8 cellular contexts compared by ENCODE assay signal in genomic region chr16:689175-689897, GRCh38. TPM values are rescaled to one million over a fixed set of nuclear protein-coding genes. Genes with fewer than 3 reads are reported as not detected.
A peak's percentile ranks its signal among the peaks of the same experiment; 100 is the strongest.
DNase-seq lines count a peak whose midpoint lies in the region; ATAC-seq, FAIRE-seq and TF ChIP-seq lines count a peak whose summit lies in the region.

No MANE protein-coding gene starts in this region.

- H3K36me3 ChIP-seq in GM12878 (ENCODE audit: control insufficient read depth in 2 of 2, insufficient read depth in 2 of 2, low read length in 1 of 2) = peaks cover 0 to 6% of the 10 kb centered on the region in 2 experiments; a peak in 2 of 4 replicates
- peaks cover 16% of the 10 kb centered on the region for H3K36me3 ChIP-seq in lower lobe of right lung

- in situ Hi-C loops in GM12878 (cut with MboI) (no loop called here), ACHN (cut with HindIII; ENCODE audit: low pct_ligation_motif_present, low pct_unique_long_range_greater_than_20kb, low sequenced_read_pairs) (no loop called here)

- CTCF ChIA-PET in activated naive CD4-positive, alpha-beta T cell treated with anti-CD3 and anti-CD28 coated beads, Interleukin-2, amount 10 ng/mL, durations not matched to agents 7 days and 5 days (lab: Charles Lee) = no interaction called here
- CTCF ChIA-PET in GM12878 (lab: Yijun Ruan, JAX) = interaction anchor here (1.0 to 1.6 kb wide), 4 partner anchors 9 to 97 kb away, joined by 3 to 4 read pairs (median 3); partner anchors contain the start of gene STUB1

- no peak for TF ChIP-seq CTCF in GM12878 (IDR thresholded peaks at IDR 0.05 in 2 of 3, conservative IDR thresholded peaks at IDR 0.05 in 1 of 3; ENCODE audit: control insufficient read depth in 2 of 3, extremely low read depth in 1 of 3, insufficient read depth in 1 of 3, low read depth in 3 of 3, low read length in 3 of 3)
- TF ChIP-seq CTCF in lower lobe of right lung (IDR thresholded peaks at IDR 0.05) = no peak
- TF ChIP-seq CTCF in type B pancreatic cell (conservative IDR thresholded peaks at IDR 0.05) = no peak

- FAIRE-seq in GM12878 (lab: Jason Lieb, UNC) = no peak

- no peak for DNase-seq in activated naive CD4-positive, alpha-beta T cell treated with anti-CD3 and anti-CD28 coated beads, Interleukin-2, amount 10 ng/mL, durations not matched to agents 7 days and 5 days
- no peak for DNase-seq in activated naive CD4-positive, alpha-beta T cell treated with anti-CD3 and anti-CD28 coated beads, Interleukin-2, amount 50 U/mL, for 16 hours
- DNase-seq in GM12878 (ENCODE audit: low read depth, low spot score) = no peak
- DNase-seq in lower lobe of right lung = no peak
- DNase-seq in type B pancreatic cell (ENCODE audit: extremely low spot score, unreplicated experiment) = no peak
- DNase-seq in NCI-H2107 treated with DMSO at 0.1 percent for 48 hours (lab: John Stamatoyannopoulos, UW; ENCODE audit: unreplicated experiment) = no peak
- no peak for DNase-seq in ACHN

- H3K27me3 ChIP-seq in GM12878 (replicated peaks in 1 of 2; ENCODE audit: control insufficient read depth in 2 of 2, insufficient read depth in 2 of 2, low read length in 1 of 2) (peaks cover 0 to 1% of the 10 kb centered on the region in 2 experiments; a peak in 1 of 4 replicates), lower lobe of right lung (ENCODE audit: low read depth) (peaks cover 24% of the 10 kb centered on the region)

- H3K4me1 ChIP-seq in GM12878 (ENCODE audit: control insufficient read depth, insufficient read depth, low read length) (peaks cover 4% of the 10 kb centered on the region), lower lobe of right lung (peaks cover 41% of the 10 kb centered on the region)

- RAD21 ChIA-PET in GM12878 (lab: Charles Lee; ENCODE audit: unreplicated experiment) = interaction anchor here (1.0 kb wide), 2 partner anchors 8 to 22 kb away, joined by 3 to 4 read pairs; partner anchors contain the start of gene RHOT2

- peaks cover 9% of the 10 kb centered on the region for H3K79me2 ChIP-seq in GM12878 (ENCODE audit: control insufficient read depth, insufficient read depth, low read length)

- POLR2A ChIA-PET in GM12878 (lab: Charles Lee) = interaction anchor here (0.9 to 2.0 kb wide), 2 partner anchors 8 to 20 kb away, joined by 3 to 13 read pairs; partner anchors contain the start of gene STUB1

- peak overlapping the region; percentile 96 for H3K9ac ChIP-seq in GM12878 (ENCODE audit: control insufficient read depth, insufficient read depth, low read length)

- peak overlapping the region; percentile 86 for H3K4me3 Mint-ChIP-seq in activated naive CD4-positive, alpha-beta T cell treated with anti-CD3 and anti-CD28 coated beads, Interleukin-2, amount 10 ng/mL, durations not matched to agents 7 days and 5 days
- peak overlapping the region; percentile 91 for H3K4me3 Mint-ChIP-seq in type B pancreatic cell

- peaks cover 7% of the 10 kb centered on the region for H3K36me3 Mint-ChIP-seq in activated naive CD4-positive, alpha-beta T cell treated with anti-CD3 and anti-CD28 coated beads, Interleukin-2, amount 10 ng/mL, durations not matched to agents 7 days and 5 days
- no peaks in the 10 kb centered on the region for H3K36me3 Mint-ChIP-seq in type B pancreatic cell

- 78% methylated on average over 26 of the region's 26 CpGs for WGBS in GM12878 (ENCODE audit: insufficient coverage, insufficient replicate concordance, low lambda C conversion rate, missing lambda C conversion rate)

- H3K4me2 ChIP-seq in GM12878 (ENCODE audit: control insufficient read depth, insufficient read depth) = peak overlapping the region; percentile 88

- intact Hi-C loops in GM12878 (cut with micrococcal nuclease; ENCODE audit: unreplicated experiment) (no loop called here), lower lobe of right lung (cut with DNase I) (no loop called here)

- no peaks in the 10 kb centered on the region; the same call in 2 of the 3 replicates for H3K9me3 ChIP-seq in GM12878 (replicated peaks; ENCODE audit: control insufficient read depth, insufficient read depth, low read length)
- H3K9me3 ChIP-seq in lower lobe of right lung = no peaks in the 10 kb centered on the region

- H3K4me3 ChIP-seq in GM12878 (peak overlapping the region; percentile 93), lower lobe of right lung (peak overlapping the region; percentile 90)

- no peaks in the 10 kb centered on the region for H3K9me3 Mint-ChIP-seq in activated naive CD4-positive, alpha-beta T cell treated with anti-CD3 and anti-CD28 coated beads, Interleukin-2, amount 10 ng/mL, durations not matched to agents 7 days and 5 days
- H3K9me3 Mint-ChIP-seq in type B pancreatic cell = no peaks in the 10 kb centered on the region

- no peaks in the 10 kb centered on the region for H4K20me1 ChIP-seq in GM12878 (ENCODE audit: control insufficient read depth, insufficient read depth)

- H3K27ac ChIP-seq in GM12878 (ENCODE audit: control insufficient read depth, insufficient read depth) (peak overlapping the region; percentile 73), lower lobe of right lung (peak overlapping the region; percentile 88)

- H3K27ac Mint-ChIP-seq in activated naive CD4-positive, alpha-beta T cell treated with anti-CD3 and anti-CD28 coated beads, Interleukin-2, amount 10 ng/mL, durations not matched to agents 7 days and 5 days = peak overlapping the region; percentile 88
- no peak overlapping the region for H3K27ac Mint-ChIP-seq in type B pancreatic cell

- peaks cover 32% of the 10 kb centered on the region for H3K4me1 Mint-ChIP-seq in activated naive CD4-positive, alpha-beta T cell treated with anti-CD3 and anti-CD28 coated beads, Interleukin-2, amount 10 ng/mL, durations not matched to agents 7 days and 5 days
- peaks cover 4% of the 10 kb centered on the region for H3K4me1 Mint-ChIP-seq in type B pancreatic cell (ENCODE audit: unreplicated experiment)

- SMC1A ChIA-PET in GM12878 (lab: Charles Lee; ENCODE audit: uncharacterized antibody, unreplicated experiment) = no interaction called here

- no peak for TF ChIP-seq RAD21 in GM12878 (IDR thresholded peaks at IDR 0.05; ENCODE audit: insufficient read depth, low read depth, low read length)

- peaks cover 18% of the 10 kb centered on the region for H3K27me3 Mint-ChIP-seq in activated naive CD4-positive, alpha-beta T cell treated with anti-CD3 and anti-CD28 coated beads, Interleukin-2, amount 10 ng/mL, durations not matched to agents 7 days and 5 days
- H3K27me3 Mint-ChIP-seq in type B pancreatic cell = peaks cover 21% of the 10 kb centered on the region

- TF ChIP-seq EP300 in GM12878 (IDR thresholded peaks at IDR 0.05; ENCODE audit: borderline replicate concordance in 1 of 2, control insufficient read depth in 1 of 2, low read depth in 2 of 2, low read length in 2 of 2) = no peak

- ATAC-seq in GM12878 = no peak
- no peak for ATAC-seq in lower lobe of right lung
- no peak for ATAC-seq in GM18867 (IDR thresholded peaks at IDR 0.05; ENCODE audit: unreplicated experiment)

- peak; percentile 56 for TF ChIP-seq POLR2A in GM12878 (IDR thresholded peaks at IDR 0.05; ENCODE audit: low read depth, low read length)

- H2AFZ ChIP-seq in GM12878 (ENCODE audit: control insufficient read depth, low read depth, low read length) = no peak overlapping the region

- no TSS peak for BruUV-seq in GM12878 (replicated peaks; lab: Mats Ljungman, UMichigan)

RNA-seq across cellular contexts. Expression of gene WDR24, which starts 0.9 kb away (rescaled TPM):
- 31.3 and 34.6 TPM in 2 replicates for total RNA-seq in GM12878 (2013; cell fraction: nucleolus; rRNA removed)
- 3.8 and 4.1 TPM in 2 replicates for total RNA-seq in GM12878 (2014; rRNA removed)
- 2.2 TPM in 2 replicates for total RNA-seq in GM12878 (2014; rRNA removed; fragmentation: Illumina TruSeq; extraction: Trizol)
- 16.5 and 19.7 TPM in 2 replicates for total RNA-seq in GM12878 (2021)
- polyA plus RNA-seq in GM12878 (2011; ENCODE audit: low read depth) = 3.7 TPM
- polyA plus RNA-seq in GM12878 (2011; rRNA removed) = 1.2 and 3.4 TPM in 2 replicates
- polyA plus RNA-seq in GM12878 (2011; cell fraction: cytosol; rRNA removed) = 6.3 and 9.4 TPM in 2 replicates
- polyA plus RNA-seq in GM12878 (2011; cell fraction: nucleus; rRNA removed) = 55.1 and 67.4 TPM in 2 replicates
- 11.6 and 13.8 TPM in 2 replicates for polyA plus RNA-seq in GM12878 (2012)
- 0.82 and 2.6 TPM in 2 replicates for polyA plus RNA-seq in GM12878 (2014; fragmentation: Illumina TruSeq; extraction: Trizol)
- polyA plus RNA-seq in GM12878 (2014; fragmentation: Nextera tagmentation; extraction: Ambion mirVana) = under 1 TPM; 0.06 to 0.22 TPM
- 9.4 and 12.9 TPM in 2 replicates for polyA plus RNA-seq in GM12878 (2014; rRNA removed)
- 10 to 100 TPM; 18.8 to 20.4 TPM for polyA plus RNA-seq in GM12878 (2016; fragmentation: Nextera tagmentation; extraction: Ambion mirVana)
- polyA minus RNA-seq in GM12878 (2011; rRNA and poly(A)+ RNA removed) = 5.0 and 11.4 TPM in 2 replicates
- polyA minus RNA-seq in GM12878 (2011; cell fraction: cytosol; rRNA and poly(A)+ RNA removed) = 5.5 and 7.2 TPM in 2 replicates
- polyA minus RNA-seq in GM12878 (2011; cell fraction: nucleus; rRNA and poly(A)+ RNA removed) = 11.7 and 18.8 TPM in 2 replicates
- total RNA-seq in lower lobe of right lung = 13.1 TPM
- total RNA-seq in type B pancreatic cell (ENCODE audit: low replicate concordance) = 18.2 and 21.0 TPM in 2 replicates

RNA-seq across cellular contexts. Expression of gene JMJD8, which starts 5.2 kb away (rescaled TPM):
- 34.5 and 44.5 TPM in 2 replicates for total RNA-seq in GM12878 (2013; cell fraction: nucleolus; rRNA removed)
- total RNA-seq in GM12878 (2014; rRNA removed) (30.5 and 37.6 TPM in 2 replicates), GM12878 (2014; rRNA removed; fragmentation: Illumina TruSeq; extraction: Trizol) (15.6 and 18.5 TPM in 2 replicates), GM12878 (2021) (38.2 and 39.1 TPM in 2 replicates), lower lobe of right lung (43.2 TPM), type B pancreatic cell (ENCODE audit: low replicate concordance) (63.3 and 65.2 TPM in 2 replicates)
- 8.0 TPM for polyA plus RNA-seq in GM12878 (2011; ENCODE audit: low read depth)
- polyA plus RNA-seq in GM12878 (2011; rRNA removed) (8.0 and 23.5 TPM in 2 replicates), GM12878 (2014; fragmentation: Illumina TruSeq; extraction: Trizol) (8.0 and 23.9 TPM in 2 replicates), GM12878 (2014; fragmentation: Nextera tagmentation; extraction: Ambion mirVana) (1 to 10 TPM in 1 of 2 experiments, under 1 TPM in 1; 1.00 to 3.4 TPM), GM12878 (2014; rRNA removed) (46.5 and 47.2 TPM in 2 replicates), GM12878 (2016; fragmentation: Nextera tagmentation; extraction: Ambion mirVana) (10 to 100 TPM; 39.1 to 50.4 TPM)
- 42.2 and 55.5 TPM in 2 replicates for polyA plus RNA-seq in GM12878 (2011; cell fraction: cytosol; rRNA removed)
- 114 and 133 TPM in 2 replicates for polyA plus RNA-seq in GM12878 (2011; cell fraction: nucleus; rRNA removed)
- 18.7 and 24.7 TPM in 2 replicates for polyA plus RNA-seq in GM12878 (2012)
- polyA minus RNA-seq in GM12878 (2011; rRNA and poly(A)+ RNA removed) = 10.8 and 12.3 TPM in 2 replicates
- 11.1 and 13.1 TPM in 2 replicates for polyA minus RNA-seq in GM12878 (2011; cell fraction: cytosol; rRNA and poly(A)+ RNA removed)
- 25.0 and 41.8 TPM in 2 replicates for polyA minus RNA-seq in GM12878 (2011; cell fraction: nucleus; rRNA and poly(A)+ RNA removed)

RNA-seq across cellular contexts. Expression of gene STUB1, which starts 9.1 kb away (rescaled TPM):
- total RNA-seq in GM12878 (2013; cell fraction: nucleolus; rRNA removed) = 15.6 and 16.6 TPM in 2 replicates
- total RNA-seq in GM12878 (2014; rRNA removed) = 87.5 and 104 TPM in 2 replicates
- 63.0 and 65.8 TPM in 2 replicates for total RNA-seq in GM12878 (2014; rRNA removed; fragmentation: Illumina TruSeq; extraction: Trizol)
- total RNA-seq in GM12878 (2021) = 82.6 and 92.2 TPM in 2 replicates
- 22.5 TPM for polyA plus RNA-seq in GM12878 (2011; ENCODE audit: low read depth)
- 25.6 and 47.6 TPM in 2 replicates for polyA plus RNA-seq in GM12878 (2011; rRNA removed)
- polyA plus RNA-seq in GM12878 (2011; cell fraction: cytosol; rRNA removed) = 49.7 and 69.9 TPM in 2 replicates
- 81.0 and 81.5 TPM in 2 replicates for polyA plus RNA-seq in GM12878 (2011; cell fraction: nucleus; rRNA removed)
- polyA plus RNA-seq in GM12878 (2012) = 38.6 and 46.4 TPM in 2 replicates
- 16.1 and 49.7 TPM in 2 replicates for polyA plus RNA-seq in GM12878 (2014; fragmentation: Illumina TruSeq; extraction: Trizol)
- 10 to 100 TPM in 1 of 2 experiments, 1 to 10 TPM in 1; 4.2 to 26.6 TPM for polyA plus RNA-seq in GM12878 (2014; fragmentation: Nextera tagmentation; extraction: Ambion mirVana)
- 71.3 and 80.9 TPM in 2 replicates for polyA plus RNA-seq in GM12878 (2014; rRNA removed)
- polyA plus RNA-seq in GM12878 (2016; fragmentation: Nextera tagmentation; extraction: Ambion mirVana) = 100 to 1,000 TPM; 120 to 136 TPM
- 16.1 and 27.4 TPM in 2 replicates for polyA minus RNA-seq in GM12878 (2011; rRNA and poly(A)+ RNA removed)
- polyA minus RNA-seq in GM12878 (2011; cell fraction: cytosol; rRNA and poly(A)+ RNA removed) = 14.2 and 17.0 TPM in 2 replicates
- 21.4 and 26.1 TPM in 2 replicates for polyA minus RNA-seq in GM12878 (2011; cell fraction: nucleus; rRNA and poly(A)+ RNA removed)
- 86.0 TPM for total RNA-seq in lower lobe of right lung
- 74.7 and 80.3 TPM in 2 replicates for total RNA-seq in type B pancreatic cell (ENCODE audit: low replicate concordance)

RNA-seq across cellular contexts. Expression of gene RHBDL1, which starts 13.9 kb away (rescaled TPM):
- 7.5 and 8.6 TPM in 2 replicates for total RNA-seq in GM12878 (2013; cell fraction: nucleolus; rRNA removed)
- total RNA-seq in GM12878 (2014; rRNA removed) (0.22 and 0.28 TPM in 2 replicates), GM12878 (2014; rRNA removed; fragmentation: Illumina TruSeq; extraction: Trizol) (0.09 TPM in 1 of 2 replicates, not detected in the other), GM12878 (2021) (1.0 and 1.3 TPM in 2 replicates), lower lobe of right lung (2.0 TPM), type B pancreatic cell (ENCODE audit: low replicate concordance) (2.2 and 2.7 TPM in 2 replicates)
- 0.62 TPM for polyA plus RNA-seq in GM12878 (2011; ENCODE audit: low read depth)
- polyA plus RNA-seq in GM12878 (2011; rRNA removed) (0.27 and 0.65 TPM in 2 replicates), GM12878 (2014; fragmentation: Illumina TruSeq; extraction: Trizol) (0.04 TPM in 1 of 2 replicates, not detected in the other), GM12878 (2014; fragmentation: Nextera tagmentation; extraction: Ambion mirVana) (not detected), GM12878 (2014; rRNA removed) (0.82 and 0.88 TPM in 2 replicates), GM12878 (2016; fragmentation: Nextera tagmentation; extraction: Ambion mirVana) (not detected)
- 0.60 and 1.5 TPM in 2 replicates for polyA plus RNA-seq in GM12878 (2011; cell fraction: cytosol; rRNA removed)
- 39.2 and 45.8 TPM in 2 replicates for polyA plus RNA-seq in GM12878 (2011; cell fraction: nucleus; rRNA removed)
- 1.5 and 2.2 TPM in 2 replicates for polyA plus RNA-seq in GM12878 (2012)
- polyA minus RNA-seq in GM12878 (2011; rRNA and poly(A)+ RNA removed) = 0.15 TPM in 1 of 2 replicates, not detected in the other
- not detected in 2 replicates for polyA minus RNA-seq in GM12878 (2011; cell fraction: cytosol; rRNA and poly(A)+ RNA removed)
- polyA minus RNA-seq in GM12878 (2011; cell fraction: nucleus; rRNA and poly(A)+ RNA removed) = 3.9 and 4.1 TPM in 2 replicates

RNA-seq across cellular contexts. Expression of gene FBXL16, which starts 16.3 kb away (rescaled TPM):
- total RNA-seq in GM12878 (2013; cell fraction: nucleolus; rRNA removed) = 2.9 and 3.4 TPM in 2 replicates
- total RNA-seq in GM12878 (2014; rRNA removed) = 0.23 and 0.44 TPM in 2 replicates
- 0.13 and 0.14 TPM in 2 replicates for total RNA-seq in GM12878 (2014; rRNA removed; fragmentation: Illumina TruSeq; extraction: Trizol)
- total RNA-seq in GM12878 (2021) = 1.4 and 2.3 TPM in 2 replicates
- polyA plus RNA-seq in GM12878 (2011; ENCODE audit: low read depth) = 0.42 TPM
- polyA plus RNA-seq in GM12878 (2011; rRNA removed) = 0.42 and 0.53 TPM in 2 replicates
- polyA plus RNA-seq in GM12878 (2011; cell fraction: cytosol; rRNA removed) = 1.0 and 1.4 TPM in 2 replicates
- polyA plus RNA-seq in GM12878 (2011; cell fraction: nucleus; rRNA removed) = 3.7 and 4.2 TPM in 2 replicates
- polyA plus RNA-seq in GM12878 (2012) = 1.2 and 1.8 TPM in 2 replicates
- 0.08 and 0.25 TPM in 2 replicates for polyA plus RNA-seq in GM12878 (2014; fragmentation: Illumina TruSeq; extraction: Trizol)
- polyA plus RNA-seq in GM12878 (2014; fragmentation: Nextera tagmentation; extraction: Ambion mirVana) = under 1 TPM; 0.13 to 0.19 TPM
- polyA plus RNA-seq in GM12878 (2014; rRNA removed) = 0.86 and 1.2 TPM in 2 replicates
- polyA plus RNA-seq in GM12878 (2016; fragmentation: Nextera tagmentation; extraction: Ambion mirVana) = under 1 TPM; 0.13 to 0.54 TPM
- 0.29 and 0.62 TPM in 2 replicates for polyA minus RNA-seq in GM12878 (2011; rRNA and poly(A)+ RNA removed)
- polyA minus RNA-seq in GM12878 (2011; cell fraction: cytosol; rRNA and poly(A)+ RNA removed) = 1.6 and 2.3 TPM in 2 replicates
- polyA minus RNA-seq in GM12878 (2011; cell fraction: nucleus; rRNA and poly(A)+ RNA removed) = 0.85 and 0.96 TPM in 2 replicates
- 11.0 TPM for total RNA-seq in lower lobe of right lung
- total RNA-seq in type B pancreatic cell (ENCODE audit: low replicate concordance) = 3.9 and 4.3 TPM in 2 replicates
